In genomic region chr2:17657759-17658158, GRCh38 we compare ENCODE assay signal across 24 cellular contexts.
"Had no signal": no experiment of that assay in that cellular context is flagged by ENCODE, and none has a peak within 500 bp of the region (broad histone marks: within the 10 kb centered on the region; RNA-seq: fewer than 3 reads in every experiment).

No MANE protein-coding gene starts in this region.

- H3K27me3 ChIP-seq: dorsolateral prefrontal cortex, foreskin keratinocyte, gastroesophageal sphincter, heart right ventricle, left lung, tibial nerve, upper lobe of left lung had no signal

- H3K9me3 ChIP-seq: gastroesophageal sphincter, heart right ventricle, left lung, mucosa of descending colon, psoas muscle, thoracic aorta, tibial nerve, upper lobe of left lung had no signal

- DNase-seq: dorsolateral prefrontal cortex; effector CD4-positive, alpha-beta T cell; heart right ventricle; hippocampal formation; left cardiac atrium; left lung; mesenchymal stem cell; mucosa of descending colon; naive B cell; psoas muscle; right cardiac atrium; stimulated activated CD4-positive, alpha-beta T cell treated with anti-CD3 and anti-CD28 coated beads, Interleukin-15, amount 100 ng/mL, for 24 hours; stimulated activated CD4-positive, alpha-beta T cell treated with anti-CD3 and anti-CD28 coated beads, Interleukin-2, amount 100 ng/mL, for 48 hours; stimulated activated naive B cell treated with anti-CD40 and anti-IgM and Interleukin-4, amounts not matched to agents 10 μg/mL and 1 μg/mL and 100 μg/mL, for 72 hours; upper lobe of left lung had no signal

- H3K4me3 ChIP-seq: dorsolateral prefrontal cortex, gastroesophageal sphincter, heart right ventricle, left lung, mucosa of descending colon, psoas muscle, skin epidermis, thoracic aorta, tibial nerve, upper lobe of left lung had no signal

- H3K36me3 ChIP-seq: thoracic aorta had no signal

- ATAC-seq: esophagus mucosa; foreskin keratinocyte; gastroesophageal sphincter; heart right ventricle; left cardiac atrium; left lung; mucosa of descending colon; right cardiac atrium; stimulated activated naive B cell treated with anti-CD40 and anti-IgM and Interleukin-4, amounts not matched to agents 10 μg/mL and 1 μg/mL and 100 μg/mL, for 72 hours had no signal

- H3K4me1 ChIP-seq: foreskin keratinocyte, gastroesophageal sphincter, heart right ventricle, left lung, psoas muscle, tibial nerve, upper lobe of left lung had no signal

- FAIRE-seq: colon, islet of Langerhans, urothelium cell line had no signal

- H3K27ac ChIP-seq: foreskin keratinocyte, gastroesophageal sphincter, heart right ventricle, left lung, psoas muscle, thoracic aorta, tibial nerve, upper lobe of left lung had no signal
